In the genomic region with DNA sequence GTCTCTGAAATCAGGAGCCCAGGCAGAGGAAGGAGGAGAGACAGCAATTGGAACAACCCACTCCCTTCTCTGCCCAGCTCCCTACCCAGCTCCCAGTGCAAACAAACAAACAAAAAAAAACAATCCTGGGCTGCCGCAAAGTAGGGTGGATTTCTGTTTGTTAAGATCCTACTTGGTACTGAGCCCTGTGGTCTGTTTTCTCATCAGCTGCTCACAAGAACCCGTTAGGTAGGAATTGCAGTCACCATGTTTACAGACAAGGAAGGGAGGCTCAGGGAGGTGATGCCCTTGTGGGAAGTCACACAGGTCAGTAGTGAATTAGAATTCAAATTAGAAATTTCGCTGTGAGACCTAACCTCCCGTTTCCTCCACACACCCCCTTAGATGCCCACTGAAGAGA, we compare ENCODE assay signal across 16 cellular contexts.
"Had no signal": no experiment of that assay in that cellular context is flagged by ENCODE, and none has a peak within 500 bp of the region (broad histone marks: within the 10 kb centered on the region; RNA-seq: fewer than 3 reads in every experiment).

No MANE protein-coding gene starts in this region.

- H3K27ac Mint-ChIP-seq: naive thymus-derived CD8-positive, alpha-beta T cell had no signal

- DNase-seq: cortex of kidney; dorsolateral prefrontal cortex; effector CD8-positive, alpha-beta T cell; foreskin melanocyte; kidney; mesendoderm; naive thymus-derived CD8-positive, alpha-beta T cell; posterior cingulate gyrus; small intestine; stimulated activated CD4-positive, alpha-beta T cell treated with anti-CD3 and anti-CD28 coated beads, Interleukin-12 subunit alpha, Interleukin-12 subunit beta, amount 100 ng/mL, for 4 hours; stimulated activated naive CD4-positive, alpha-beta T cell; stomach; substantia nigra; trophoblast cell had no signal

- H3K36me3 Mint-ChIP-seq: naive thymus-derived CD8-positive, alpha-beta T cell had no signal

- ATAC-seq: naive thymus-derived CD8-positive, alpha-beta T cell had no signal

- H3K4me1 ChIP-seq: right atrium auricular region, stomach had no signal

- H3K4me3 Mint-ChIP-seq: naive thymus-derived CD8-positive, alpha-beta T cell had no signal

- H2AFZ ChIP-seq: hepatocyte had no signal

- H3K27me3 ChIP-seq: dorsolateral prefrontal cortex, hepatocyte, right atrium auricular region, stomach had no signal

- H3K4me3 ChIP-seq: dorsolateral prefrontal cortex, hepatocyte, right atrium auricular region, stomach had no signal

- H3K4me1 Mint-ChIP-seq: naive thymus-derived CD8-positive, alpha-beta T cell had no signal

- H3K36me3 ChIP-seq: right atrium auricular region, stomach had no signal

- H3K4me2 ChIP-seq: hepatocyte had no signal

- H3K27ac ChIP-seq: hepatocyte, right atrium auricular region, stomach had no signal

- H3K79me2 ChIP-seq: hepatocyte had no signal
